23 cellular contexts compared by ENCODE assay signal in genomic region chr2:85071096-85071495, GRCh38.
"Had no signal": no experiment of that assay in that cellular context is flagged by ENCODE, and none has a peak within 500 bp of the region (broad histone marks: within the 10 kb centered on the region; RNA-seq: fewer than 3 reads in every experiment).

No MANE protein-coding gene starts in this region.

- ATAC-seq: activated naive CD4-positive, alpha-beta T cell treated with anti-CD3 and anti-CD28 coated beads, Interleukin-2, amount 50 U/mL, for 72 hours; activated T-cell treated with anti-CD3 and anti-CD28 coated beads, Interleukin-2, amount 50 U/mL, for 72 hours; naive thymus-derived CD8-positive, alpha-beta T cell; right cardiac atrium had no signal

- H3K9me3 ChIP-seq: esophagus muscularis mucosa, spleen, suprapubic skin, tibial artery had no signal

- H3K27me3 ChIP-seq: brain microvascular endothelial cell, esophagus muscularis mucosa, suprapubic skin had no signal

- H3K4me3 ChIP-seq: esophagus muscularis mucosa, spleen, suprapubic skin, tibial artery had no signal

- H3K36me3 ChIP-seq: brain microvascular endothelial cell, esophagus muscularis mucosa, spleen, suprapubic skin, tibial artery had no signal

- H3K27ac ChIP-seq: brain microvascular endothelial cell, esophagus muscularis mucosa, spleen, suprapubic skin, tibial artery had no signal

- DNase-seq: activated CD4-positive, alpha-beta T cell treated with anti-CD3 and anti-CD28 coated beads for 4 hours; activated CD4-positive, alpha-beta T cell treated with anti-CD3 and anti-CD28 coated beads, Interleukin-2, amount 50 U/mL, for 4 hours; activated CD4-positive, CD25-positive, alpha-beta regulatory T cell; activated naive CD4-positive, alpha-beta T cell; activated T-cell treated with anti-CD3 and anti-CD28 coated beads for 4 hours; activated T-cell treated with anti-CD3 and anti-CD28 coated beads, Interleukin-2, amount 50 U/mL, for 72 hours; aorta; brain microvascular endothelial cell; caudate nucleus; cortex of kidney; head of caudate nucleus; hypothalamus; immature natural killer cell; naive thymus-derived CD8-positive, alpha-beta T cell; nucleus accumbens; right cardiac atrium; spleen; stimulated activated naive CD4-positive, alpha-beta T cell; T-helper 1 cell; tibial artery had no signal
